20 cellular contexts compared by ENCODE assay signal in the genomic region with DNA sequence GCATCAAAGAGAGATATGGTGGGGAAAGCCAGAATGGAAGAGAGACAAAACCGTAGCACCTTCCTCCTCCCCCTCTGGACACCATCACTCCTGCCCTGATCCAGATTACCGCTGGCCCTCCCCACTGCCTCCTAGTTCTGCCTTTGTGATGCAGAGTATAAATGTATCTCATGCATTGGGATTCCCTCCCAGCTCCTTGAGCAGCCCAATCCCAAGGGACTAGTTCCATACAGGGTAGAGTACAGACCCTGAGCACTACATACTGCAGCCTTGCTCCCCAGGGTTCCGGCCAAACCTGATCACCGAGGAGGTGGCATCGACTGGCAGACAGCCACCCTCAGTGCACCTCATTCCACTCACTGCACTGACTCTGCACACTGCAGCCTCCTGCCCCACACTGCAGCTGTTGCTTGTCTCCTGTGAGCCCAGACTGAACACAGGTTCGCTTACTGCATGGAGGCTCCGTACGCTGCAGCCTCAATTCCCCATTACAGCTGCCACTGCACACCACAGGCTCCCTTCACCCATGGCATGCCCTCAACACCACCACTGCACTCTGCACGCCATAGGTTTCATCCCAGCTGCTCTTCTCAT. TPM values are rescaled to one million over a fixed set of nuclear protein-coding genes. Genes with fewer than 3 reads are reported as not detected.
DNase-seq lines count a peak whose midpoint lies in the region; ATAC-seq and TF ChIP-seq lines count a peak whose summit lies in the region.
"Had no signal": no experiment of that assay in that cellular context is flagged by ENCODE, and none has a peak within 500 bp of the region (broad histone marks: within the 10 kb centered on the region; RNA-seq: fewer than 3 reads in every experiment).

No MANE protein-coding gene starts in this region.

- no peaks in the 10 kb centered on the region for H3K9me3 ChIP-seq in CD8-positive, alpha-beta memory T cell (ENCODE audit: low read length)
- H3K9me3 ChIP-seq in upper lobe of left lung: no peaks in the 10 kb centered on the region
- H3K9me3 ChIP-seq: A549, psoas muscle, testis had no signal

- peak overlapping the region; percentile 27 to 95 (median 86) for H3K4me3 Mint-ChIP-seq in CD8-positive, alpha-beta memory T cell
- peak overlapping the region; percentile 86 for H3K4me3 Mint-ChIP-seq in central memory CD8-positive, alpha-beta T cell
- H3K4me3 Mint-ChIP-seq in naive thymus-derived CD8-positive, alpha-beta T cell: peak overlapping the region in 8 of 10 donors; percentile 30 to 94 (median 85)

- peaks cover 33% of the 10 kb centered on the region for H3K4me1 ChIP-seq in CD8-positive, alpha-beta memory T cell (ENCODE audit: insufficient read depth, low read length)
- peaks cover 26 to 43% (median 38%) of the 10 kb centered on the region in 4 donors for H3K4me1 ChIP-seq in upper lobe of left lung

- H3K9me3 Mint-ChIP-seq in CD8-positive, alpha-beta memory T cell: no peaks in the 10 kb centered on the region
- no peaks in the 10 kb centered on the region for H3K9me3 Mint-ChIP-seq in central memory CD8-positive, alpha-beta T cell
- no peaks in the 10 kb centered on the region for H3K9me3 Mint-ChIP-seq in naive thymus-derived CD8-positive, alpha-beta T cell
- H3K9me3 Mint-ChIP-seq: T-helper 1 cell treated with Interleukin-12 subunit alpha and Interleukin-12 subunit beta and Interleukin-4 antibody, amounts not matched to agents 30 μg/mL and 1 μg/mL, for 36 hours had no signal

- H3K36me3 Mint-ChIP-seq in CD8-positive, alpha-beta memory T cell: peaks cover 0 to 3% (median 0%) of the 10 kb centered on the region in 3 donors
- H3K36me3 Mint-ChIP-seq in central memory CD8-positive, alpha-beta T cell (ENCODE audit: insufficient read depth): no peaks in the 10 kb centered on the region
- H3K36me3 Mint-ChIP-seq in naive thymus-derived CD8-positive, alpha-beta T cell: no peaks in the 10 kb centered on the region

- peaks cover 0 to 2% of the 10 kb centered on the region in 2 donors for H3K27me3 Mint-ChIP-seq in CD8-positive, alpha-beta memory T cell
- H3K27me3 Mint-ChIP-seq in central memory CD8-positive, alpha-beta T cell: peaks cover 14% of the 10 kb centered on the region
- H3K27me3 Mint-ChIP-seq in naive thymus-derived CD8-positive, alpha-beta T cell: peaks cover 0 to 2% (median 0%) of the 10 kb centered on the region in 5 donors

- TF ChIP-seq CTCF in upper lobe of left lung (IDR thresholded peaks at IDR 0.05): no peak

- no peak for TF ChIP-seq POLR2A in upper lobe of left lung (IDR thresholded peaks at IDR 0.05)

- ATAC-seq in central memory CD8-positive, alpha-beta T cell (replicated peaks; ENCODE audit: extremely low read depth, poor library complexity, severe bottlenecking): no peak
- no peak for ATAC-seq in naive thymus-derived CD8-positive, alpha-beta T cell
- no peak for ATAC-seq in GM18870 (IDR thresholded peaks at IDR 0.05; ENCODE audit: unreplicated experiment)
- ATAC-seq in upper lobe of left lung (ENCODE audit: low FRiP score in 2 of 2): no peak
- ATAC-seq: A549, psoas muscle had no signal

- H3K27ac Mint-ChIP-seq in CD8-positive, alpha-beta memory T cell: peak overlapping the region in 2 of 8 donors; percentile 52 to 56
- no peak overlapping the region for H3K27ac Mint-ChIP-seq in central memory CD8-positive, alpha-beta T cell (ENCODE audit: low read depth)
- H3K27ac Mint-ChIP-seq in naive thymus-derived CD8-positive, alpha-beta T cell: peak overlapping the region in 7 of 10 donors; percentile 14 to 88 (median 62)
- H3K27ac Mint-ChIP-seq: T-helper 1 cell treated with Interleukin-12 subunit alpha and Interleukin-12 subunit beta and Interleukin-4 antibody, amounts not matched to agents 30 μg/mL and 1 μg/mL, for 36 hours had no signal

- peaks cover 7% of the 10 kb centered on the region for H3K27me3 ChIP-seq in CD8-positive, alpha-beta memory T cell (ENCODE audit: insufficient read depth, low read length, poor library complexity, severe bottlenecking)
- H3K27me3 ChIP-seq in upper lobe of left lung: no peaks in the 10 kb centered on the region
- H3K27me3 ChIP-seq: testis had no signal

- no peak overlapping the region for H3K4me3 ChIP-seq in CD8-positive, alpha-beta memory T cell (ENCODE audit: low read length)
- H3K4me3 ChIP-seq in upper lobe of left lung: no peak overlapping the region
- H3K4me3 ChIP-seq: A549, coronary artery, psoas muscle, testis had no signal

- POLR2A ChIA-PET in CD8-positive, alpha-beta memory T cell (lab: Charles Lee): interaction anchor here (1.0 kb wide), 1 partner anchor 79 kb away, joined by 3 read pairs; a partner anchor contains a TSS
- POLR2A ChIA-PET in naive thymus-derived CD8-positive, alpha-beta T cell (lab: Charles Lee): interaction anchor here (1.5 to 17.1 kb wide), 5 partner anchors 10 to 49 kb away, joined by 3 to 260 read pairs (median 79); a partner anchor contains a TSS

- peak; percentile 74 for DNase-seq in NCI-H2107 treated with DMSO at 0.1 percent for 48 hours (lab: John Stamatoyannopoulos, UW; ENCODE audit: unreplicated experiment)
- no peak for DNase-seq in NCI-H2107 (lab: John Stamatoyannopoulos, UW)
- no peak for DNase-seq in CD8-positive, alpha-beta memory T cell
- no peak for DNase-seq in central memory CD8-positive, alpha-beta T cell (ENCODE audit: low spot score in 2 of 2)
- no peak for DNase-seq in naive thymus-derived CD8-positive, alpha-beta T cell
- no peak for DNase-seq in ecto neural progenitor cell (ENCODE audit: low spot score)
- DNase-seq in upper lobe of left lung: no peak
- DNase-seq: erythroblast; NCI-H1417 treated with DMSO at 0.1 percent for 48 hours; NCI-H748 treated with DMSO at 0.1 percent for 48 hours; psoas muscle; stimulated activated CD4-positive, alpha-beta T cell treated with anti-CD3 and anti-CD28 coated beads, Interleukin-15, amount 100 ng/mL, for 24 hours; testis had no signal

- peaks cover 29 to 35% (median 32%) of the 10 kb centered on the region in 3 donors for H3K4me1 Mint-ChIP-seq in CD8-positive, alpha-beta memory T cell
- peaks cover 36% of the 10 kb centered on the region for H3K4me1 Mint-ChIP-seq in central memory CD8-positive, alpha-beta T cell
- peaks cover 25 to 37% (median 33%) of the 10 kb centered on the region in 4 donors for H3K4me1 Mint-ChIP-seq in naive thymus-derived CD8-positive, alpha-beta T cell

- no peak for TF ChIP-seq EP300 in upper lobe of left lung (IDR thresholded peaks at IDR 0.05)

- CTCF ChIA-PET in CD8-positive, alpha-beta memory T cell (lab: Charles Lee): interaction anchor here (1.1 to 15.5 kb wide), 6 partner anchors 14 to 52 kb away, joined by 3 to 159 read pairs (median 8); no protein-coding TSS in a partner anchor

- 87 to 92% methylated on average over 8 to 9 of the region's 9 CpGs for WGBS in upper lobe of left lung, 2 donors

- no peaks in the 10 kb centered on the region for H3K36me3 ChIP-seq in CD8-positive, alpha-beta memory T cell (ENCODE audit: insufficient read depth, low read length)
- H3K36me3 ChIP-seq in upper lobe of left lung: no peaks in the 10 kb centered on the region

- H3K27ac ChIP-seq in CD8-positive, alpha-beta memory T cell (ENCODE audit: low read depth, low read length): no peak overlapping the region
- H3K27ac ChIP-seq in upper lobe of left lung: peak overlapping the region in 1 of 4 donors; percentile 78
- H3K27ac ChIP-seq: A549, KMS-11, psoas muscle had no signal

RNA-seq across cellular contexts. Expression of a gene that starts 1.8 kb away (rescaled TPM):
- 10 to 100 TPM; 12.6 to 13.2 TPM for total RNA-seq in CD8-positive, alpha-beta memory T cell
- polyA plus RNA-seq in CD8-positive, alpha-beta memory T cell: 17.0 TPM
- 10 to 100 TPM; 53.6 to 54.2 TPM for total RNA-seq in naive thymus-derived CD8-positive, alpha-beta T cell
- 10 to 100 TPM; 11.3 to 23.3 (median 22.2) TPM for polyA plus RNA-seq in naive thymus-derived CD8-positive, alpha-beta T cell
- 10 to 100 TPM; 31.0 to 55.3 (median 49.9) TPM for total RNA-seq in upper lobe of left lung

RNA-seq across cellular contexts. Expression of a gene that starts 6.8 kb away (rescaled TPM):
- total RNA-seq in CD8-positive, alpha-beta memory T cell: 100 to 1,000 TPM; 118 to 121 TPM
- polyA plus RNA-seq in CD8-positive, alpha-beta memory T cell: 51.2 TPM
- 100 to 1,000 TPM; 104 TPM for total RNA-seq in naive thymus-derived CD8-positive, alpha-beta T cell
- polyA plus RNA-seq in naive thymus-derived CD8-positive, alpha-beta T cell: 10 to 100 TPM; 37.3 to 67.7 (median 42.1) TPM
- 100 to 1,000 TPM in 1 of 6 donors, 10 to 100 TPM in 5; 36.5 to 157 (median 71.0) TPM for total RNA-seq in upper lobe of left lung

RNA-seq across cellular contexts. Expression of a gene that starts 39.4 kb away (rescaled TPM):
- total RNA-seq in CD8-positive, alpha-beta memory T cell: 10 to 100 TPM; 10.0 to 10.2 TPM
- polyA plus RNA-seq in CD8-positive, alpha-beta memory T cell: 10.4 TPM
- total RNA-seq in naive thymus-derived CD8-positive, alpha-beta T cell: 10 to 100 TPM; 18.2 to 19.2 TPM
- polyA plus RNA-seq in naive thymus-derived CD8-positive, alpha-beta T cell: 1 to 10 TPM; 3.9 to 9.9 (median 6.4) TPM
- total RNA-seq in upper lobe of left lung: 10 to 100 TPM in 5 of 6 donors, 1 to 10 TPM in 1; 3.8 to 24.7 (median 15.8) TPM

RNA-seq across cellular contexts. Expression of a gene that starts 45.7 kb away (rescaled TPM):
- total RNA-seq in CD8-positive, alpha-beta memory T cell: not detected
- polyA plus RNA-seq in CD8-positive, alpha-beta memory T cell: not detected
- total RNA-seq in naive thymus-derived CD8-positive, alpha-beta T cell: not detected
- not detected for polyA plus RNA-seq in naive thymus-derived CD8-positive, alpha-beta T cell
- total RNA-seq in upper lobe of left lung: 10 to 100 TPM in 1 of 6 donors, 1 to 10 TPM in 5; 1.6 to 14.4 (median 2.7) TPM
- total RNA-seq: kidney epithelial cell, mucosa of gallbladder had no signal
- polyA plus RNA-seq: A549 had no signal
